Comparison of ENCODE assay signal across 8 cellular contexts in genomic region chr19:23283925-23284324, GRCh38. TPM values are rescaled to one million over a fixed set of nuclear protein-coding genes. Genes with fewer than 3 reads are reported as not detected.
A peak's percentile ranks its signal among the peaks of the same experiment; 100 is the strongest.
DNase-seq lines count a peak whose midpoint lies in the region; ATAC-seq and TF ChIP-seq lines count a peak whose summit lies in the region.

No MANE protein-coding gene starts in this region.

- H3K36me3 Mint-ChIP-seq in WTC11: peaks cover 39% of the 10 kb centered on the region
- H3K36me3 Mint-ChIP-seq in chondrocyte (ENCODE audit: low read depth): no peaks in the 10 kb centered on the region

- H4K91ac ChIP-seq in mesenchymal stem cell (ENCODE audit: low read length): no peak overlapping the region

- H3K4me3 Mint-ChIP-seq in WTC11 (no peak overlapping the region), chondrocyte (ENCODE audit: unreplicated experiment) (no peak overlapping the region)

- no peak overlapping the region for H2BK15ac ChIP-seq in mesenchymal stem cell (ENCODE audit: low read depth, poor library complexity, severe bottlenecking)

- H3K14ac ChIP-seq in mesenchymal stem cell (ENCODE audit: low read length in 2 of 2): no peak overlapping the region

- WGBS in mesenchymal stem cell: 16% methylated on average over 3 of the region's 6 CpGs

- CTCF ChIA-PET in WTC11 (lab: Charles Lee): interaction anchor here (0.7 to 2.3 kb wide), 7 partner anchors 10 to 132 kb away, joined by 3 to 7 read pairs (median 4); partner anchors contain the start of gene ZNF724

- H3K27me3 Mint-ChIP-seq in WTC11 (ENCODE audit: low read depth) (no peaks in the 10 kb centered on the region), chondrocyte (ENCODE audit: low read depth) (no peaks in the 10 kb centered on the region)

- no peak overlapping the region for H4K8ac ChIP-seq in mesenchymal stem cell (ENCODE audit: low read length)

- no peaks in the 10 kb centered on the region for H3K79me1 ChIP-seq in mesenchymal stem cell (replicated peaks; ENCODE audit: low read length, poor library complexity, severe bottlenecking)

- ATAC-seq in WTC11 (peak; percentile 95), GM18909 (IDR thresholded peaks at IDR 0.05; ENCODE audit: poor library complexity, unreplicated experiment) (no peak)

- H3K4me2 ChIP-seq in mesenchymal stem cell (ENCODE audit: low read length, poor library complexity, severe bottlenecking): no peak overlapping the region

- H3K9ac ChIP-seq in mesenchymal stem cell (ENCODE audit: low read length): no peak overlapping the region

- H3K4ac ChIP-seq in mesenchymal stem cell (ENCODE audit: low read depth in 1 of 2, low read length in 2 of 2): no peak overlapping the region

- no peaks in the 10 kb centered on the region for H3K4me1 ChIP-seq in mesenchymal stem cell (ENCODE audit: control insufficient read depth, insufficient read depth, low read depth, low read length)

- H3K36me3 ChIP-seq in mesenchymal stem cell (ENCODE audit: control insufficient read depth in 1 of 2, insufficient read depth in 2 of 2, low read depth in 1 of 2, low read length in 2 of 2): no peaks in the 10 kb centered on the region

- POLR2A ChIA-PET in WTC11 (lab: Charles Lee): interaction anchor here (0.6 to 1.3 kb wide), 3 partner anchors 10 to 34 kb away, joined by 5 to 8 read pairs (median 5); partner anchors contain the start of gene ZNF724

- peaks cover 18% of the 10 kb centered on the region for H3K9me3 ChIP-seq in mesenchymal stem cell (ENCODE audit: control insufficient read depth, low read length)

- no peaks in the 10 kb centered on the region for H3K27me3 ChIP-seq in mesenchymal stem cell (ENCODE audit: control insufficient read depth in 1 of 2, insufficient read depth in 1 of 2, low read length in 2 of 2)

- H2BK120ac ChIP-seq in mesenchymal stem cell (ENCODE audit: low read depth, low read length): no peak overlapping the region

- no peak overlapping the region for H2AK5ac ChIP-seq in mesenchymal stem cell (ENCODE audit: low read length, severe bottlenecking)

- H3K18ac ChIP-seq in mesenchymal stem cell (ENCODE audit: low read depth in 1 of 2, low read length in 2 of 2): no peak overlapping the region

- peak; percentile 79 for TF ChIP-seq CTCF in WTC11 (IDR thresholded peaks at IDR 0.05)
- TF ChIP-seq CTCF in chondrocyte (IDR thresholded peaks at IDR 0.05): peak; percentile 73

- no peaks in the 10 kb centered on the region for H3K4me1 Mint-ChIP-seq in WTC11
- H3K4me1 Mint-ChIP-seq in chondrocyte (ENCODE audit: low read depth): no peaks in the 10 kb centered on the region

- no peak overlapping the region for H3K4me3 ChIP-seq in mesenchymal stem cell (ENCODE audit: insufficient read depth in 1 of 2, low read depth in 1 of 2, low read length in 2 of 2)

- H3K27ac Mint-ChIP-seq in WTC11 (no peak overlapping the region), chondrocyte (ENCODE audit: unreplicated experiment) (no peak overlapping the region)

- DNase-seq in DMS 273 treated with DMSO at 0.1 percent for 48 hours (lab: John Stamatoyannopoulos, UW) (peak; percentile 5), HuH-7.5 (ENCODE audit: low spot score) (peak; percentile 58), WTC11 (ENCODE audit: low spot score) (peak; percentile 81), chondrocyte (ENCODE audit: low spot score) (no peak), mesenchymal stem cell (peak; percentile 26), HPDE6-E6E7 (ENCODE audit: extremely low spot score) (no peak)
- peak; percentile 18 to 25 for DNase-seq in stimulated activated CD8-positive, alpha-beta memory T cell treated with anti-CD3 and anti-CD28 coated beads, Interleukin-7, amount 100 ng/mL, for 48 hours (ENCODE audit: extremely low read depth in 1 of 2, low read depth in 1 of 2)

- no peak overlapping the region for H3K27ac ChIP-seq in mesenchymal stem cell (ENCODE audit: low read length, poor library complexity, severe bottlenecking)

- H3K9me3 Mint-ChIP-seq in WTC11: peaks cover 53% of the 10 kb centered on the region
- peaks cover 31% of the 10 kb centered on the region for H3K9me3 Mint-ChIP-seq in chondrocyte (ENCODE audit: low read depth)

- H2BK12ac ChIP-seq in mesenchymal stem cell (ENCODE audit: low read length in 2 of 2): no peak overlapping the region

- H3K23ac ChIP-seq in mesenchymal stem cell (ENCODE audit: low read length in 2 of 2): no peak overlapping the region

- no peak overlapping the region for H2BK5ac ChIP-seq in mesenchymal stem cell (ENCODE audit: low read depth, low read length, poor library complexity, severe bottlenecking)

- H2AFZ ChIP-seq in mesenchymal stem cell (ENCODE audit: low read depth, low read length): no peak overlapping the region

TF ChIP-seq in WTC11, 78 proteins besides CTCF, POLR2A, EP300 and RAD21 (continues in another document):
- TF ChIP-seq FOXP4 (CRISPR knock-in tag; IDR thresholded peaks at IDR 0.05): no peak
- TF ChIP-seq E2F4 (CRISPR knock-in tag; IDR thresholded peaks at IDR 0.05; ENCODE audit: borderline replicate concordance, low read depth): no peak
- TF ChIP-seq GABPB1 (CRISPR knock-in tag; IDR thresholded peaks at IDR 0.05): no peak
- no peak for TF ChIP-seq ATF6 (CRISPR knock-in tag; IDR thresholded peaks at IDR 0.05)
- TF ChIP-seq HMGXB4 (CRISPR knock-in tag; IDR thresholded peaks at IDR 0.05): no peak
- TF ChIP-seq ATF3 (CRISPR knock-in tag; conservative IDR thresholded peaks at IDR 0.05): no peak
- TF ChIP-seq E2F1 (CRISPR knock-in tag; IDR thresholded peaks at IDR 0.05): no peak

RNA-seq across cellular contexts. Expression of gene ZNF724, which starts 33.7 kb away (rescaled TPM):
- 47.9 to 59.0 TPM (median 48.2 TPM) in 3 replicates for total RNA-seq in WTC11 (2021)
- total RNA-seq in chondrocyte: 2.3 to 6.7 TPM (median 3.0 TPM) in 3 replicates
- 1.8 TPM for polyA plus RNA-seq in mesenchymal stem cell (2013, experiment 1 of 2)
- 1.4 TPM for polyA plus RNA-seq in mesenchymal stem cell (2013, experiment 2 of 2)

Comparison
In these comparisons a context has a peak if more than half of its experiments do, and no peak if none do; other contexts are left out.
1. DNase-seq: peak in DMS 273 treated with DMSO at 0.1 percent for 48 hours (single experiment), HuH-7.5 (single experiment), WTC11 (single experiment), mesenchymal stem cell (single experiment) and stimulated activated CD8-positive, alpha-beta memory T cell treated with anti-CD3 and anti-CD28 coated beads, Interleukin-7, amount 100 ng/mL, for 48 hours (2 of 2); none in chondrocyte (single experiment) and HPDE6-E6E7 (single experiment).